In the genomic region with DNA sequence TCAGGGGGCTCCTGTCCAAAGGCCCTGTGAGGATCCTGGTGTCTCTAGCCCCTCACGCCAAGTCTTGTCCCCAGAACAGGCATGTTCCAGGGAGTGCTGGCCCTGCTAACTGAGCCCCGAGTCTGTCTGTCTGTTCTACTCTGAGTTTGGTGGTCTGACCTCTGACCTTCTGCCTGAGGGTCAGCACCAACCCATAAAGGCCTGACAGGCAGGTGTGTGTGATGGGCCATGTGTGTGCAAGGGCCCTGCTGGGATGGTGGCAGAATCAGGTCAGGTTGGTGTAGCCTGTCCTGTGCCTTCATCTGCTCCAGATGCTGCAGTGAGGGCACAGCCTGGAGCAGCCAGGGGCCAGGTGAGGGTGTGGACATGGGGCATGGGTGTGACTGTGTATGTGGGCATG, we compare ENCODE assay signal across 30 cellular contexts.
"Had no signal": no experiment of that assay in that cellular context is flagged by ENCODE, and none has a peak within 500 bp of the region (broad histone marks: within the 10 kb centered on the region; RNA-seq: fewer than 3 reads in every experiment).

No MANE protein-coding gene starts in this region.

- H3K4me1 ChIP-seq: ascending aorta, parathyroid adenoma had no signal

- H3K9me3 ChIP-seq: psoas muscle had no signal

- H3K4me1 Mint-ChIP-seq: activated CD8-positive, alpha-beta memory T cell treated with anti-CD3 and anti-CD28 coated beads, Interleukin-2, amount 10 ng/mL, durations not matched to agents 7 days and 5 days; activated naive CD8-positive, alpha-beta T cell treated with anti-CD3 and anti-CD28 coated beads, Interleukin-2, amount 10 ng/mL, durations not matched to agents 7 days and 5 days had no signal

- H3K27ac Mint-ChIP-seq: activated CD8-positive, alpha-beta memory T cell treated with anti-CD3 and anti-CD28 coated beads, Interleukin-2, amount 10 ng/mL, durations not matched to agents 7 days and 5 days; activated naive CD8-positive, alpha-beta T cell treated with anti-CD3 and anti-CD28 coated beads, Interleukin-2, amount 10 ng/mL, durations not matched to agents 7 days and 5 days; activated T-cell treated with anti-CD3 and anti-CD28 coated beads, Interleukin-2, amount 50 U/mL, for 72 hours; brain; endodermal cell had no signal

- DNase-seq: activated CD4-positive, alpha-beta T cell treated with anti-CD3 and anti-CD28 coated beads, Interleukin-2, amount 50 U/mL, for 1 hour; activated CD8-positive, alpha-beta memory T cell treated with anti-CD3 and anti-CD28 coated beads, Interleukin-2, amount 10 ng/mL, durations not matched to agents 7 days and 5 days; activated CD8-positive, alpha-beta T cell treated with anti-CD3 and anti-CD28 coated beads for 36 hours; activated naive CD4-positive, alpha-beta T cell treated with Interleukin-2 at 50 U/mL for 16 hours; activated naive CD8-positive, alpha-beta T cell treated with anti-CD3 and anti-CD28 coated beads, Interleukin-2, amount 10 ng/mL, durations not matched to agents 7 days and 5 days; activated T-cell treated with anti-CD3 and anti-CD28 coated beads for 4 hours; activated T-cell treated with anti-CD3 and anti-CD28 coated beads, Interleukin-2, amount 50 U/mL, for 72 hours; foreskin fibroblast; heart left ventricle; hypothalamus; immature natural killer cell; kidney; left colon; mammary epithelial cell; naive thymus-derived CD4-positive, alpha-beta T cell; occipital lobe; psoas muscle; stimulated activated CD4-positive, alpha-beta T cell treated with anti-CD3 and anti-CD28 coated beads, Interleukin-15, amount 100 ng/mL, for 24 hours; stimulated activated CD4-positive, alpha-beta T cell treated with anti-CD3 and anti-CD28 coated beads, Interleukin-2, amount 100 ng/mL, for 24 hours; stimulated activated naive CD8-positive, alpha-beta T cell treated with anti-CD3 and anti-CD28 coated beads, Interleukin-15, Interleukin-2, amounts not matched to agents 100 U/mL and 50 U/mL, for 24 hours; T-helper 9 cell; trophoblast cell; uterus had no signal

- H3K27me3 Mint-ChIP-seq: activated CD8-positive, alpha-beta memory T cell treated with anti-CD3 and anti-CD28 coated beads, Interleukin-2, amount 10 ng/mL, durations not matched to agents 7 days and 5 days; activated CD8-positive, alpha-beta T cell treated with anti-CD3 and anti-CD28 coated beads for 36 hours; activated naive CD8-positive, alpha-beta T cell treated with anti-CD3 and anti-CD28 coated beads, Interleukin-2, amount 10 ng/mL, durations not matched to agents 7 days and 5 days; brain; naive thymus-derived CD4-positive, alpha-beta T cell had no signal

- H3K36me3 ChIP-seq: ascending aorta, thoracic aorta, uterus had no signal

- H3K4me3 Mint-ChIP-seq: activated CD8-positive, alpha-beta memory T cell treated with anti-CD3 and anti-CD28 coated beads, Interleukin-2, amount 10 ng/mL, durations not matched to agents 7 days and 5 days; activated CD8-positive, alpha-beta T cell treated with anti-CD3 and anti-CD28 coated beads for 36 hours; activated naive CD8-positive, alpha-beta T cell treated with anti-CD3 and anti-CD28 coated beads, Interleukin-2, amount 10 ng/mL, durations not matched to agents 7 days and 5 days; activated T-cell treated with anti-CD3 and anti-CD28 coated beads, Interleukin-2, amount 50 U/mL, for 72 hours; brain; endodermal cell; immature natural killer cell had no signal

- H3K27ac ChIP-seq: ascending aorta, heart left ventricle, parathyroid adenoma, psoas muscle, thoracic aorta, uterus, VCaP had no signal

- H3K27me3 ChIP-seq: ascending aorta, heart left ventricle, uterus had no signal

- H3K4me3 ChIP-seq: ascending aorta, heart left ventricle, psoas muscle, thoracic aorta, uterus had no signal

- ATAC-seq: activated CD8-positive, alpha-beta memory T cell treated with anti-CD3 and anti-CD28 coated beads, Interleukin-2, amount 10 ng/mL, durations not matched to agents 7 days and 5 days; activated CD8-positive, alpha-beta T cell treated with anti-CD3 and anti-CD28 coated beads for 36 hours; activated T-cell treated with anti-CD3 and anti-CD28 coated beads, Interleukin-2, amount 50 U/mL, for 72 hours; esophagus mucosa; naive thymus-derived CD4-positive, alpha-beta T cell; psoas muscle; stimulated activated naive CD8-positive, alpha-beta T cell treated with anti-CD3 and anti-CD28 coated beads, Interleukin-15, Interleukin-2, amounts not matched to agents 100 U/mL and 50 U/mL, for 24 hours had no signal
